ENCODE assay signal across 8 cellular contexts in genomic region chr1:156661932-156662587, GRCh38. TPM values are rescaled to one million over a fixed set of nuclear protein-coding genes. Genes with fewer than 3 reads are reported as not detected.
DNase-seq lines count a peak whose midpoint lies in the region; ATAC-seq, FAIRE-seq and TF ChIP-seq lines count a peak whose summit lies in the region.

No MANE protein-coding gene starts in this region.

- CTCF ChIA-PET in GM12878 (lab: Yijun Ruan, JAX) = interaction anchor here (0.8 to 8.3 kb wide), 14 partner anchors 11 to 198 kb away, joined by 3 to 208 read pairs (median 5); partner anchors contain the start of genes CRABP2, HAPLN2, INSRR and ISG20L2

- intact Hi-C loops in Right ventricle myocardium inferior (cut with DNase I) = loop anchor here (2.0 to 10.0 kb wide), 2 partner anchors 157 to 537 kb away; no protein-coding TSS in a partner anchor
- intact Hi-C loops in left ventricle myocardium superior (cut with micrococcal nuclease) = no loop called here
- intact Hi-C loops in GM12878 (cut with micrococcal nuclease; ENCODE audit: unreplicated experiment) = loop anchor here (10.0 kb wide), 1 partner anchor 63 kb away; the partner anchor contains the start of genes ISG20L2 and METTL25B

- peak overlapping the region; percentile 90 for H3K27ac ChIP-seq in GM12878 (ENCODE audit: control insufficient read depth, insufficient read depth)

- no TSS peak for BruUV-seq in GM12878 (replicated peaks; lab: Mats Ljungman, UMichigan)

- RAD21 ChIA-PET in GM12878 (lab: Charles Lee; ENCODE audit: unreplicated experiment) = interaction anchor here (1.2 to 6.0 kb wide), 7 partner anchors 16 to 154 kb away, joined by 3 to 58 read pairs (median 20); partner anchors contain the start of gene NES

- peak overlapping the region; percentile 87 for H3K9ac ChIP-seq in GM12878 (ENCODE audit: control insufficient read depth, insufficient read depth, low read length)

- peaks cover 23% of the 10 kb centered on the region for H3K79me2 ChIP-seq in GM12878 (ENCODE audit: control insufficient read depth, insufficient read depth, low read length)

- 0 out of 4 replicates have a peak, but pooled peaks cover 0 to 2% of the 10 kb centered on the region in 2 experiments for H3K27me3 ChIP-seq in GM12878 (replicated peaks in 1 of 2; ENCODE audit: control insufficient read depth in 2 of 2, insufficient read depth in 2 of 2, low read length in 1 of 2)

- peaks cover 74% of the 10 kb centered on the region for H3K4me1 ChIP-seq in GM12878 (ENCODE audit: control insufficient read depth, insufficient read depth, low read length)

- H3K4me2 ChIP-seq in GM12878 (ENCODE audit: control insufficient read depth, insufficient read depth) = peak overlapping the region; percentile 49; the same call in 1 of the 2 replicates

- in situ Hi-C loops in GM12878 (cut with MboI) = no loop called here

- no peak for TF ChIP-seq EP300 in GM12878 (IDR thresholded peaks at IDR 0.05; ENCODE audit: borderline replicate concordance in 1 of 2, control insufficient read depth in 1 of 2, low read depth in 2 of 2, low read length in 2 of 2)

- TF ChIP-seq RAD21 in GM12878 (IDR thresholded peaks at IDR 0.05; ENCODE audit: insufficient read depth, low read depth, low read length) = no peak

- WGBS in GM12878 (ENCODE audit: insufficient coverage, insufficient replicate concordance, low lambda C conversion rate, missing lambda C conversion rate) = 20% methylated on average over 8 of the region's 8 CpGs

- ATAC-seq in Right ventricle myocardium inferior = no peak
- no peak for ATAC-seq in left ventricle myocardium superior
- ATAC-seq in GM12878 = no peak
- no peak for ATAC-seq in GM18858 (IDR thresholded peaks at IDR 0.05; ENCODE audit: unreplicated experiment)

- FAIRE-seq in GM12878 (lab: Jason Lieb, UNC) = no peak
- FAIRE-seq in D721Med (lab: Jason Lieb, UNC) = no peak

- H3K4me3 ChIP-seq in GM12878 = peak overlapping the region; percentile 94; the same call in 1 of the 2 replicates

- no peak overlapping the region; the same call in 1 of the 2 replicates for H2AFZ ChIP-seq in GM12878 (ENCODE audit: control insufficient read depth, low read depth, low read length)

- TF ChIP-seq CTCF in GM12878 (IDR thresholded peaks at IDR 0.05 in 2 of 3, conservative IDR thresholded peaks at IDR 0.05 in 1 of 3; ENCODE audit: control insufficient read depth in 2 of 3, extremely low read depth in 1 of 3, insufficient read depth in 1 of 3, low read depth in 3 of 3, low read length in 3 of 3) = no peak
- no peak for TF ChIP-seq CTCF in D721Med (IDR thresholded peaks at IDR 0.05; ENCODE audit: insufficient read depth, missing control alignments)

- H4K20me1 ChIP-seq in GM12878 (ENCODE audit: control insufficient read depth, insufficient read depth) = peaks cover 3% of the 10 kb centered on the region; the same call in 1 of the 2 replicates

- DNase-seq in Right ventricle myocardium inferior (ENCODE audit: missing footprints) = peak; percentile 49
- no peak for DNase-seq in left ventricle myocardium superior
- no peak for DNase-seq in GM12878 (ENCODE audit: low read depth, low spot score)
- DNase-seq in medulla oblongata (ENCODE audit: extremely low spot score) = peak; percentile 93
- DNase-seq in D721Med (ENCODE audit: insufficient read length, low spot score) = no peak
- no peak for DNase-seq in activated CD4-positive, alpha-beta T cell treated with anti-CD3 and anti-CD28 coated beads for 4 hours
- no peak for DNase-seq in stimulated activated CD8-positive, alpha-beta memory T cell treated with anti-CD3 and anti-CD28 coated beads, Interleukin-4, amount 100 ng/mL, for 48 hours

- TF ChIP-seq POLR2A in GM12878 (IDR thresholded peaks at IDR 0.05; ENCODE audit: low read depth, low read length) = no peak

- H3K9me3 ChIP-seq in GM12878 (replicated peaks; ENCODE audit: control insufficient read depth, insufficient read depth, low read length) = no peaks in the 10 kb centered on the region

- H3K36me3 ChIP-seq in GM12878 (ENCODE audit: control insufficient read depth in 2 of 2, insufficient read depth in 2 of 2, low read length in 1 of 2) = no peaks in the 10 kb centered on the region

- POLR2A ChIA-PET in GM12878 (lab: Charles Lee) = interaction anchor here (1.1 to 2.4 kb wide), 6 partner anchors 14 to 174 kb away, joined by 3 to 13 read pairs (median 6); partner anchors contain the start of genes ISG20L2, MEF2D and METTL25B

- SMC1A ChIA-PET in GM12878 (lab: Charles Lee; ENCODE audit: uncharacterized antibody, unreplicated experiment) = interaction anchor here (0.7 to 4.2 kb wide), 10 partner anchors 15 to 74 kb away, joined by 3 to 39 read pairs (median 6); partner anchors contain the start of genes NAXE and NES

RNA-seq across cellular contexts. Expression of gene NES, which starts 15.1 kb away (rescaled TPM):
- total RNA-seq in Right ventricle myocardium inferior (131 TPM), left ventricle myocardium superior (94.7 TPM), GM12878 (2014; rRNA removed) (under 0.01 and 0.05 TPM in 2 replicates), GM12878 (2014; rRNA removed; fragmentation: Illumina TruSeq; extraction: Trizol) (under 0.01 and 0.05 TPM in 2 replicates), GM12878 (2021) (0.15 and 0.21 TPM in 2 replicates)
- total RNA-seq in GM12878 (2013; cell fraction: nucleolus; rRNA removed) = 0.17 and 0.24 TPM in 2 replicates
- not detected for polyA plus RNA-seq in GM12878 (2011; ENCODE audit: low read depth)
- polyA plus RNA-seq in GM12878 (2011; rRNA removed) (not detected in 2 replicates), GM12878 (2014; fragmentation: Illumina TruSeq; extraction: Trizol) (0.01 TPM in 1 of 2 replicates, not detected in the other), GM12878 (2014; fragmentation: Nextera tagmentation; extraction: Ambion mirVana) (not detected), GM12878 (2014; rRNA removed) (0.01 and 0.04 TPM in 2 replicates), GM12878 (2016; fragmentation: Nextera tagmentation; extraction: Ambion mirVana) (under 1 TPM in 1 of 2 experiments, not detected in 1; 0.03 TPM)
- polyA plus RNA-seq in GM12878 (2011; cell fraction: cytosol; rRNA removed) = not detected in 2 replicates
- polyA plus RNA-seq in GM12878 (2011; cell fraction: nucleus; rRNA removed) = not detected in 2 replicates
- 0.03 and 0.04 TPM in 2 replicates for polyA plus RNA-seq in GM12878 (2012)
- polyA minus RNA-seq in GM12878 (2011; rRNA and poly(A)+ RNA removed) = 0.05 TPM in 1 of 2 replicates, not detected in the other
- polyA minus RNA-seq in GM12878 (2011; cell fraction: cytosol; rRNA and poly(A)+ RNA removed) = not detected in 2 replicates
- polyA minus RNA-seq in GM12878 (2011; cell fraction: nucleus; rRNA and poly(A)+ RNA removed) = not detected in 2 replicates

RNA-seq across cellular contexts. Expression of gene BCAN, which starts 20.1 kb away (rescaled TPM):
- 0.35 TPM for total RNA-seq in Right ventricle myocardium inferior
- 0.52 TPM for total RNA-seq in left ventricle myocardium superior
- total RNA-seq in GM12878 (2013; cell fraction: nucleolus; rRNA removed) = 0.40 and 0.44 TPM in 2 replicates
- 0.11 and 0.40 TPM in 2 replicates for total RNA-seq in GM12878 (2014; rRNA removed)
- 0.09 TPM in 1 of 2 replicates, not detected in the other for total RNA-seq in GM12878 (2014; rRNA removed; fragmentation: Illumina TruSeq; extraction: Trizol)
- total RNA-seq in GM12878 (2021) = 0.18 and 0.24 TPM in 2 replicates
- 0.16 TPM for polyA plus RNA-seq in GM12878 (2011; ENCODE audit: low read depth)
- polyA plus RNA-seq in GM12878 (2011; rRNA removed) = 0.04 and 0.10 TPM in 2 replicates
- polyA plus RNA-seq in GM12878 (2011; cell fraction: cytosol; rRNA removed) = 0.22 and 0.27 TPM in 2 replicates
- 0.31 and 0.47 TPM in 2 replicates for polyA plus RNA-seq in GM12878 (2011; cell fraction: nucleus; rRNA removed)
- 0.26 and 0.31 TPM in 2 replicates for polyA plus RNA-seq in GM12878 (2012)
- 0.12 and 0.17 TPM in 2 replicates for polyA plus RNA-seq in GM12878 (2014; fragmentation: Illumina TruSeq; extraction: Trizol)
- under 1 TPM; 0.05 to 0.06 TPM for polyA plus RNA-seq in GM12878 (2014; fragmentation: Nextera tagmentation; extraction: Ambion mirVana)
- 0.23 and 0.25 TPM in 2 replicates for polyA plus RNA-seq in GM12878 (2014; rRNA removed)
- polyA plus RNA-seq in GM12878 (2016; fragmentation: Nextera tagmentation; extraction: Ambion mirVana) = 1 to 10 TPM in 1 of 2 experiments, under 1 TPM in 1; 0.75 to 1.3 TPM
- 0.15 TPM in 1 of 2 replicates, not detected in the other for polyA minus RNA-seq in GM12878 (2011; rRNA and poly(A)+ RNA removed)
- not detected in 2 replicates for polyA minus RNA-seq in GM12878 (2011; cell fraction: cytosol; rRNA and poly(A)+ RNA removed)
- not detected in 2 replicates for polyA minus RNA-seq in GM12878 (2011; cell fraction: nucleus; rRNA and poly(A)+ RNA removed)

RNA-seq across cellular contexts. Expression of gene HAPLN2, which starts 42.8 kb away (rescaled TPM):
- total RNA-seq in Right ventricle myocardium inferior (1.4 TPM), left ventricle myocardium superior (1.5 TPM), GM12878 (2014; rRNA removed) (not detected in 2 replicates), GM12878 (2014; rRNA removed; fragmentation: Illumina TruSeq; extraction: Trizol) (not detected in 2 replicates), GM12878 (2021) (not detected in 2 replicates)
- not detected in 2 replicates for total RNA-seq in GM12878 (2013; cell fraction: nucleolus; rRNA removed)
- polyA plus RNA-seq in GM12878 (2011; ENCODE audit: low read depth) = not detected
- polyA plus RNA-seq in GM12878 (2011; rRNA removed) (not detected in 2 replicates), GM12878 (2014; fragmentation: Illumina TruSeq; extraction: Trizol) (not detected in 2 replicates), GM12878 (2014; fragmentation: Nextera tagmentation; extraction: Ambion mirVana) (not detected), GM12878 (2014; rRNA removed) (0.15 TPM in 1 of 2 replicates, not detected in the other), GM12878 (2016; fragmentation: Nextera tagmentation; extraction: Ambion mirVana) (under 1 TPM in 1 of 2 experiments, not detected in 1; 0.24 TPM)
- polyA plus RNA-seq in GM12878 (2011; cell fraction: cytosol; rRNA removed) = 0.07 and 0.12 TPM in 2 replicates
- 0.79 and 1.1 TPM in 2 replicates for polyA plus RNA-seq in GM12878 (2011; cell fraction: nucleus; rRNA removed)
- 0.11 TPM in 1 of 2 replicates, not detected in the other for polyA plus RNA-seq in GM12878 (2012)
- polyA minus RNA-seq in GM12878 (2011; rRNA and poly(A)+ RNA removed) = not detected in 2 replicates
- polyA minus RNA-seq in GM12878 (2011; cell fraction: cytosol; rRNA and poly(A)+ RNA removed) = not detected in 2 replicates
- not detected in 2 replicates for polyA minus RNA-seq in GM12878 (2011; cell fraction: nucleus; rRNA and poly(A)+ RNA removed)

RNA-seq across cellular contexts. Expression of gene CRABP2, which starts 43.3 kb away (rescaled TPM):
- total RNA-seq in Right ventricle myocardium inferior (not detected), left ventricle myocardium superior (0.74 TPM), GM12878 (2014; rRNA removed) (0.56 TPM in 1 of 2 replicates, not detected in the other), GM12878 (2014; rRNA removed; fragmentation: Illumina TruSeq; extraction: Trizol) (0.40 and 0.83 TPM in 2 replicates), GM12878 (2021) (1.2 and 1.3 TPM in 2 replicates)
- not detected in 2 replicates for total RNA-seq in GM12878 (2013; cell fraction: nucleolus; rRNA removed)
- 0.55 TPM for polyA plus RNA-seq in GM12878 (2011; ENCODE audit: low read depth)
- polyA plus RNA-seq in GM12878 (2011; rRNA removed) (0.22 TPM in 1 of 2 replicates, not detected in the other), GM12878 (2014; fragmentation: Illumina TruSeq; extraction: Trizol) (1.1 and 3.6 TPM in 2 replicates), GM12878 (2014; fragmentation: Nextera tagmentation; extraction: Ambion mirVana) (under 1 TPM; 0.21 to 0.31 TPM), GM12878 (2014; rRNA removed) (0.41 and 1.0 TPM in 2 replicates), GM12878 (2016; fragmentation: Nextera tagmentation; extraction: Ambion mirVana) (under 1 TPM; 0.25 to 0.42 TPM)
- 0.10 and 0.37 TPM in 2 replicates for polyA plus RNA-seq in GM12878 (2011; cell fraction: cytosol; rRNA removed)
- polyA plus RNA-seq in GM12878 (2011; cell fraction: nucleus; rRNA removed) = 0.90 and 3.1 TPM in 2 replicates
- 0.46 and 0.73 TPM in 2 replicates for polyA plus RNA-seq in GM12878 (2012)
- not detected in 2 replicates for polyA minus RNA-seq in GM12878 (2011; rRNA and poly(A)+ RNA removed)
- polyA minus RNA-seq in GM12878 (2011; cell fraction: cytosol; rRNA and poly(A)+ RNA removed) = not detected in 2 replicates
- polyA minus RNA-seq in GM12878 (2011; cell fraction: nucleus; rRNA and poly(A)+ RNA removed) = not detected in 2 replicates

Comparison
In these comparisons a context has a peak if more than half of its experiments do, and no peak if none do; other contexts are left out.
1. DNase-seq: peak in Right ventricle myocardium inferior (single experiment) and medulla oblongata (single experiment); none in left ventricle myocardium superior (single experiment), GM12878 (single experiment), D721Med (single experiment), activated CD4-positive, alpha-beta T cell treated with anti-CD3 and anti-CD28 coated beads for 4 hours (0 of 2) and stimulated activated CD8-positive, alpha-beta memory T cell treated with anti-CD3 and anti-CD28 coated beads, Interleukin-4, amount 100 ng/mL, for 48 hours (single experiment).
2. RNA of gene NES, which starts 15.1 kb away (total RNA-seq): 131 TPM in Right ventricle myocardium inferior (single experiment) and 94.7 TPM in left ventricle myocardium superior (single experiment); under 0.01 to 0.24 TPM in GM12878; every median in the first group is over 10 times any median in the second.